Comparison of ENCODE assay signal across 21 cellular contexts in the genomic region with DNA sequence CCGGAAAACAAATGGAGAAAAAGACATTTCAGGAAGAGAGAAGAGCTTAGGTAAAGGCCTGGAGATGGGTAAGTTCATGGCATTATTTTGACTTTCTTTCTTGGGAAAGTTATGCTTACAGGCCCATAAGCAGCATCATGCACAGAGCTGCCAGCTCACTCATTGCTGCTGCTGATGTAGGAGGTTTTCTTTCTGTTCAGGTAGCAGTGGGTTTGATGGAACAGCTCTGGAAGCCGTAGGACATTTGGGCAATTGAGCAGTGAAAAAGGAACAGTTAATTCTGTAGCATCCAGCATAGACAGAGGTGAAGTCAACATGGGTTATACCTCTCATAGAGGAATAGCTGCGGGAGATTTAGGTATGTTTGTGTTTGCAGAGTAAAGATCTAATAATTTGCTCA. TPM values are rescaled to one million over a fixed set of nuclear protein-coding genes. Genes with fewer than 3 reads are reported as not detected.
"Had no signal": no experiment of that assay in that cellular context is flagged by ENCODE, and none has a peak within 500 bp of the region (broad histone marks: within the 10 kb centered on the region; RNA-seq: fewer than 3 reads in every experiment).

No MANE protein-coding gene starts in this region.

- H3K36me3 ChIP-seq: brain microvascular endothelial cell, gastroesophageal sphincter, right atrium auricular region, tibial nerve had no signal

- H3K4me3 Mint-ChIP-seq: activated naive CD8-positive, alpha-beta T cell; naive thymus-derived CD4-positive, alpha-beta T cell had no signal

- H3K27me3 ChIP-seq: right atrium auricular region had no signal

- H3K9me3 Mint-ChIP-seq: naive thymus-derived CD4-positive, alpha-beta T cell had no signal

- DNase-seq: activated CD4-positive, alpha-beta T cell treated with anti-CD3 and anti-CD28 coated beads for 4 hours; activated CD4-positive, alpha-beta T cell treated with anti-CD3 and anti-CD28 coated beads, Interleukin-2, amount 50 U/mL, for 4 hours; activated effector memory CD4-positive, alpha-beta T cell treated with Interleukin-2 at 50 U/mL for 16 hours; activated naive CD4-positive, alpha-beta T cell treated with Interleukin-2 at 50 U/mL for 16 hours; anterior cingulate cortex; brain microvascular endothelial cell; hippocampal formation; kidney; left colon; midbrain; naive thymus-derived CD4-positive, alpha-beta T cell; stimulated activated naive CD4-positive, alpha-beta T cell treated with Interleukin-2 at 50 U/mL for 16 hours had no signal

- H3K27ac Mint-ChIP-seq: activated naive CD8-positive, alpha-beta T cell; naive thymus-derived CD4-positive, alpha-beta T cell had no signal

- H3K36me3 Mint-ChIP-seq: activated naive CD8-positive, alpha-beta T cell; naive thymus-derived CD4-positive, alpha-beta T cell had no signal

- H3K4me3 ChIP-seq: gastroesophageal sphincter, right atrium auricular region, tibial nerve had no signal

- ATAC-seq: gastroesophageal sphincter; left colon; naive thymus-derived CD4-positive, alpha-beta T cell had no signal

- H3K27ac ChIP-seq: brain microvascular endothelial cell, gastroesophageal sphincter, right atrium auricular region, tibial nerve, VCaP had no signal

- H3K9me3 ChIP-seq: gastroesophageal sphincter, right atrium auricular region, tibial nerve had no signal

RNA-seq across cellular contexts. Expression of a gene that starts 51.6 kb away (rescaled TPM):
- total RNA-seq: endothelial cell of umbilical vein, fibroblast of villous mesenchyme, pulmonary artery endothelial cell had no signal
- polyA plus RNA-seq: fibroblast of lung had no signal
